25 cellular contexts compared by ENCODE assay signal in genomic region chr2:69890881-69891280, GRCh38.
"Had no signal": no experiment of that assay in that cellular context is flagged by ENCODE, and none has a peak within 500 bp of the region (broad histone marks: within the 10 kb centered on the region; RNA-seq: fewer than 3 reads in every experiment).

No MANE protein-coding gene starts in this region.

- H3K27ac ChIP-seq: coronary artery, neural progenitor cell, parathyroid adenoma, psoas muscle, sigmoid colon, skin epidermis, suprapubic skin, thyroid gland had no signal

- H3K4me3 Mint-ChIP-seq: natural killer cell treated with Interleukin-12 subunit alpha and Interleukin-12 subunit beta and Interleukin-15 and Interleukin-18, amount 100 ng/mL, for 72 hours; neural progenitor cell; type B pancreatic cell had no signal

- H2AFZ ChIP-seq: neural progenitor cell, parathyroid adenoma had no signal

- ATAC-seq: esophagus mucosa; left colon; left ventricle myocardium superior; natural killer cell treated with Interleukin-12 subunit alpha and Interleukin-12 subunit beta and Interleukin-15 and Interleukin-18, amount 100 ng/mL, for 72 hours; psoas muscle had no signal

- H3K27ac Mint-ChIP-seq: natural killer cell treated with Interleukin-12 subunit alpha and Interleukin-12 subunit beta and Interleukin-15 and Interleukin-18, amount 100 ng/mL, for 72 hours; neural progenitor cell; type B pancreatic cell had no signal

- H3K4me2 ChIP-seq: neural progenitor cell had no signal

- FAIRE-seq: frontal cortex, urothelium cell line had no signal

- H3K9me3 ChIP-seq: psoas muscle, sigmoid colon, suprapubic skin, thyroid gland had no signal

- DNase-seq: effector CD4-positive, alpha-beta T cell; glutamatergic neuron; islet precursor cell; left colon; left ventricle myocardium superior; mesenchymal stem cell; midbrain; occipital lobe; psoas muscle; sigmoid colon; stimulated activated CD4-positive, alpha-beta T cell treated with anti-CD3 and anti-CD28 coated beads, Interleukin-2, amount 100 ng/mL, for 24 hours; stimulated activated CD4-positive, alpha-beta T cell treated with anti-CD3 and anti-CD28 coated beads, Interleukin-4, amount 100 ng/mL, for 4 hours; stimulated activated naive CD4-positive, alpha-beta T cell treated with Interleukin-2 at 50 U/mL for 16 hours; thyroid gland had no signal

- H3K36me3 Mint-ChIP-seq: neural progenitor cell, type B pancreatic cell had no signal

- H3K36me3 ChIP-seq: neural progenitor cell, suprapubic skin had no signal

- H3K27me3 Mint-ChIP-seq: natural killer cell treated with Interleukin-12 subunit alpha and Interleukin-12 subunit beta and Interleukin-15 and Interleukin-18, amount 100 ng/mL, for 72 hours; type B pancreatic cell had no signal

- H3K4me1 ChIP-seq: neural progenitor cell had no signal

- H3K4me3 ChIP-seq: coronary artery, lung, neural progenitor cell, psoas muscle, sigmoid colon, skin epidermis, suprapubic skin, thyroid gland had no signal

- H3K9ac ChIP-seq: neural progenitor cell, parathyroid adenoma had no signal

- H3K9me3 Mint-ChIP-seq: natural killer cell treated with Interleukin-12 subunit alpha and Interleukin-12 subunit beta and Interleukin-15 and Interleukin-18, amount 100 ng/mL, for 72 hours; neural progenitor cell; type B pancreatic cell had no signal

- H3K27me3 ChIP-seq: neural progenitor cell, sigmoid colon, suprapubic skin, thyroid gland had no signal
